1 cellular context compared by ENCODE assay signal in genomic region chr22:44363980-44364749, GRCh38.
TF ChIP-seq lines count a peak whose summit lies in the region.

No MANE protein-coding gene starts in this region.

TF ChIP-seq in endothelial cell of umbilical vein, 7 proteins besides CTCF, POLR2A, EP300 and RAD21:
- TF ChIP-seq MAX (IDR thresholded peaks at IDR 0.05; ENCODE audit: insufficient read depth, insufficient read length) (no peak), MYC (IDR thresholded peaks at IDR 0.05; ENCODE audit: low read depth, low read length) (no peak), EZH2 (IDR thresholded peaks at IDR 0.05; ENCODE audit: borderline replicate concordance, low read depth, low read length, severe bottlenecking) (no peak), FOS (IDR thresholded peaks at IDR 0.05; ENCODE audit: borderline replicate concordance, insufficient read depth, low read length) (no peak), GATA2 (IDR thresholded peaks at IDR 0.05; ENCODE audit: insufficient read depth, insufficient read length, low read depth, low read length) (no peak)
